Comparison of ENCODE assay signal across 8 cellular contexts in genomic region chr1:234893725-234894630, GRCh38.
DNase-seq lines count a peak whose midpoint lies in the region; ATAC-seq lines count a peak whose summit lies in the region.

No MANE protein-coding gene starts in this region.

- no peaks in the 10 kb centered on the region for H4K20me1 ChIP-seq in Karpas-422 (ENCODE audit: insufficient read depth, low read depth, low read length)

- no peaks in the 10 kb centered on the region for H3K36me3 ChIP-seq in thymus (ENCODE audit: control insufficient read depth, insufficient read depth)
- no peaks in the 10 kb centered on the region for H3K36me3 ChIP-seq in Karpas-422 (ENCODE audit: insufficient read depth, low read length)

- H3K9me3 ChIP-seq in thymus (ENCODE audit: control insufficient read depth), result no peaks in the 10 kb centered on the region
- H3K9me3 ChIP-seq in Karpas-422 (ENCODE audit: low read length), result no peaks in the 10 kb centered on the region

- H3K27ac ChIP-seq in thymus (ENCODE audit: low read depth) (peak overlapping the region; percentile 62), Karpas-422 (ENCODE audit: low read length) (no peak overlapping the region)

- ATAC-seq in left colon (peak; percentile 67), GM21447 (IDR thresholded peaks at IDR 0.05; ENCODE audit: unreplicated experiment) (no peak)

- no peaks in the 10 kb centered on the region for H3K9me2 ChIP-seq in Karpas-422 (replicated peaks; ENCODE audit: insufficient read depth, low read length)

- H3K4me3 ChIP-seq in thymus (ENCODE audit: low read length) (no peak overlapping the region), Karpas-422 (ENCODE audit: low read length) (no peak overlapping the region)

- H3K79me2 ChIP-seq in Karpas-422 (ENCODE audit: low read length), result no peaks in the 10 kb centered on the region

- DNase-seq in CD1c-positive myeloid dendritic cell (ENCODE audit: extremely low spot score), result peak; percentile 32
- peak; percentile 11 for DNase-seq in HS-5 (ENCODE audit: low read depth)
- peak; percentile 28 to 38 for DNase-seq in activated CD4-positive, alpha-beta T cell treated with anti-CD3 and anti-CD28 coated beads, Interleukin-2, amount 50 U/mL, for 4 hours
- no peak for DNase-seq in left colon
- DNase-seq in Karpas-422, result no peak
- no peak for DNase-seq in GDM1 (lab: John Stamatoyannopoulos, UW)

- H3K4me1 ChIP-seq in thymus (ENCODE audit: control insufficient read depth, insufficient read depth, low read length) (peaks cover 9% of the 10 kb centered on the region), Karpas-422 (ENCODE audit: low read length) (no peaks in the 10 kb centered on the region)

- no peak overlapping the region for H3K9ac ChIP-seq in Karpas-422 (ENCODE audit: low read length)

- intact Hi-C loops in left colon (cut with DNase I, micrococcal nuclease), result no loop called here

- no peaks in the 10 kb centered on the region for H3K27me3 ChIP-seq in thymus (ENCODE audit: control insufficient read depth, insufficient read depth)
- H3K27me3 ChIP-seq in Karpas-422 (ENCODE audit: low read length), result no peaks in the 10 kb centered on the region

- H2AFZ ChIP-seq in Karpas-422 (ENCODE audit: low read length), result no peak overlapping the region

- no peak overlapping the region for H3K4me2 ChIP-seq in Karpas-422 (ENCODE audit: low read depth, low read length, poor library complexity, severe bottlenecking)

- 57% methylated on average over 11 of the region's 11 CpGs for WGBS in thymus

Comparison
In these comparisons a context has a peak if more than half of its experiments do, and no peak if none do; other contexts are left out.
1. DNase-seq: peak in CD1c-positive myeloid dendritic cell (single experiment), HS-5 (single experiment) and activated CD4-positive, alpha-beta T cell treated with anti-CD3 and anti-CD28 coated beads, Interleukin-2, amount 50 U/mL, for 4 hours (2 of 2); none in left colon (0 of 2), Karpas-422 (single experiment) and GDM1 (single experiment).